21 cellular contexts compared by ENCODE assay signal in genomic region chr6:90095788-90096187, GRCh38.
A peak's percentile ranks its signal among the peaks of the same experiment; 100 is the strongest.
DNase-seq lines count a peak whose midpoint lies in the region; ATAC-seq and TF ChIP-seq lines count a peak whose summit lies in the region.
"Had no signal": no experiment of that assay in that cellular context is flagged by ENCODE, and none has a peak within 500 bp of the region (broad histone marks: within the 10 kb centered on the region; RNA-seq: fewer than 3 reads in every experiment).

No MANE protein-coding gene starts in this region.

- intact Hi-C loops in activated naive CD4-positive, alpha-beta T cell treated with anti-CD3 and anti-CD28 coated beads for 36 hours (cut with micrococcal nuclease), result loop anchor here (1.0 kb wide), 1 partner anchor 14 kb away; no protein-coding TSS in a partner anchor

- H3K27me3 ChIP-seq in hepatocyte, result no peaks in the 10 kb centered on the region
- H3K27me3 ChIP-seq: BLaER1 treated with 17β-estradiol and CSF1 and Interleukin-3, amounts not matched to agents 10 nM and 100 nM; neutrophil had no signal

- no peaks in the 10 kb centered on the region for H4K20me1 ChIP-seq in hepatocyte (ENCODE audit: insufficient read depth, poor library complexity, severe bottlenecking)

- H3K4me3 Mint-ChIP-seq in activated naive CD4-positive, alpha-beta T cell treated with anti-CD3 and anti-CD28 coated beads for 36 hours, result peak overlapping the region; percentile 17
- H3K4me3 Mint-ChIP-seq in T-cell, result peak overlapping the region in 1 of 3 donors; percentile 50
- H3K4me3 Mint-ChIP-seq in stimulated activated naive CD8-positive, alpha-beta T cell treated with anti-CD3 and anti-CD28 coated beads, Interleukin-15, amount 100 ng/mL, for 72 hours, result peak overlapping the region; percentile 41 to 59
- no peak overlapping the region for H3K4me3 Mint-ChIP-seq in glutamatergic neuron (ENCODE audit: unreplicated experiment)
- H3K4me3 Mint-ChIP-seq: T-helper 1 cell treated with Interleukin-12 subunit alpha and Interleukin-12 subunit beta and Interleukin-4 antibody, amounts not matched to agents 30 μg/mL and 1 μg/mL, for 36 hours had no signal

- no peaks in the 10 kb centered on the region for H3K27me3 Mint-ChIP-seq in activated naive CD4-positive, alpha-beta T cell treated with anti-CD3 and anti-CD28 coated beads for 36 hours (ENCODE audit: low read depth)
- no peaks in the 10 kb centered on the region for H3K27me3 Mint-ChIP-seq in T-cell
- H3K27me3 Mint-ChIP-seq in stimulated activated naive CD8-positive, alpha-beta T cell treated with anti-CD3 and anti-CD28 coated beads, Interleukin-15, amount 100 ng/mL, for 72 hours, result no peaks in the 10 kb centered on the region
- H3K27me3 Mint-ChIP-seq in glutamatergic neuron (ENCODE audit: unreplicated experiment), result peaks cover 3% of the 10 kb centered on the region

- peak; percentile 34 for DNase-seq in activated naive CD4-positive, alpha-beta T cell treated with anti-CD3 and anti-CD28 coated beads for 36 hours
- no peak for DNase-seq in activated naive CD4-positive, alpha-beta T cell treated with anti-CD3 and anti-CD28 coated beads, Interleukin-2, amount 50 U/mL, for 16 hours
- DNase-seq in T-cell (no peak), fibroblast of mammary gland (ENCODE audit: low read depth) (peak; percentile 44), glutamatergic neuron (no peak), hepatocyte (ENCODE audit: low spot score) (no peak)
- DNase-seq in stimulated activated naive CD8-positive, alpha-beta T cell treated with anti-CD3 and anti-CD28 coated beads, Interleukin-15, amount 100 ng/mL, for 72 hours, result no peak
- no peak for DNase-seq in effector CD8-positive, alpha-beta T cell (lab: John Stamatoyannopoulos, UW)
- DNase-seq: activated CD8-positive, alpha-beta memory T cell treated with anti-CD3 and anti-CD28 coated beads, Interleukin-2, amount 50 U/mL, for 48 hours; activated gamma-delta T cell; head of caudate nucleus; left cardiac atrium; NCI-H1105; NCI-H2029; NCI-H226; NCI-H748 treated with DMSO at 0.1 percent for 48 hours; stimulated activated CD8-positive, alpha-beta memory T cell treated with anti-CD3 and anti-CD28 coated beads, Interleukin-4, amount 100 ng/mL, for 48 hours had no signal

- H3K9me3 Mint-ChIP-seq in activated naive CD4-positive, alpha-beta T cell treated with anti-CD3 and anti-CD28 coated beads for 36 hours, result no peaks in the 10 kb centered on the region
- H3K9me3 Mint-ChIP-seq in T-cell (no peaks in the 10 kb centered on the region), glutamatergic neuron (ENCODE audit: unreplicated experiment) (peaks cover 5% of the 10 kb centered on the region)
- peaks cover 0 to 3% of the 10 kb centered on the region in 2 donors for H3K9me3 Mint-ChIP-seq in stimulated activated naive CD8-positive, alpha-beta T cell treated with anti-CD3 and anti-CD28 coated beads, Interleukin-15, amount 100 ng/mL, for 72 hours

- CTCF ChIA-PET in activated naive CD4-positive, alpha-beta T cell treated with anti-CD3 and anti-CD28 coated beads for 36 hours (lab: Charles Lee), result interaction anchor here (1.1 to 2.4 kb wide), 3 partner anchors 10 to 30 kb away, joined by 3 to 7 read pairs (median 6); no protein-coding TSS in a partner anchor
- CTCF ChIA-PET in T-cell (lab: Charles Lee), result interaction anchor here in 1 of 2 donors (0.5 kb wide), 1 partner anchor 107 kb away, joined by 6 read pairs; no protein-coding TSS in a partner anchor

- no peak overlapping the region for H2AFZ ChIP-seq in hepatocyte

- H3K79me2 ChIP-seq in hepatocyte, result no peaks in the 10 kb centered on the region

- H3K36me3 Mint-ChIP-seq in activated naive CD4-positive, alpha-beta T cell treated with anti-CD3 and anti-CD28 coated beads for 36 hours (ENCODE audit: low read depth), result peaks cover 11% of the 10 kb centered on the region
- H3K36me3 Mint-ChIP-seq in T-cell (no peaks in the 10 kb centered on the region), glutamatergic neuron (ENCODE audit: unreplicated experiment) (peaks cover 3% of the 10 kb centered on the region)

- no peak overlapping the region for H3K27ac ChIP-seq in hepatocyte
- H3K27ac ChIP-seq: prostate gland had no signal

- H3K9me2 ChIP-seq in hepatocyte (replicated peaks; ENCODE audit: insufficient read depth), result no peaks in the 10 kb centered on the region

- no peak overlapping the region for H3K4me2 ChIP-seq in hepatocyte

- WGBS in hepatocyte (ENCODE audit: low lambda C conversion rate, missing lambda C conversion rate), result 90% methylated on average over 3 of the region's 3 CpGs

- POLR2A ChIA-PET in T-cell (lab: Charles Lee), result interaction anchor here in 1 of 2 donors (0.6 kb wide), 1 partner anchor 253 kb away, joined by 4 read pairs; no protein-coding TSS in a partner anchor

- peak overlapping the region; percentile 87 for H3K27ac Mint-ChIP-seq in activated naive CD4-positive, alpha-beta T cell treated with anti-CD3 and anti-CD28 coated beads for 36 hours
- peak overlapping the region; percentile 34 to 67 for H3K27ac Mint-ChIP-seq in T-cell
- H3K27ac Mint-ChIP-seq in stimulated activated naive CD8-positive, alpha-beta T cell treated with anti-CD3 and anti-CD28 coated beads, Interleukin-15, amount 100 ng/mL, for 72 hours, result peak overlapping the region; percentile 23 to 96
- no peak overlapping the region for H3K27ac Mint-ChIP-seq in glutamatergic neuron (ENCODE audit: unreplicated experiment)
- H3K27ac Mint-ChIP-seq: T-helper 1 cell treated with Interleukin-12 subunit alpha and Interleukin-12 subunit beta and Interleukin-4 antibody, amounts not matched to agents 30 μg/mL and 1 μg/mL, for 36 hours had no signal

- H3K36me3 ChIP-seq in hepatocyte (replicated peaks; ENCODE audit: insufficient read depth, low read depth), result no peaks in the 10 kb centered on the region
- H3K36me3 ChIP-seq: neutrophil, prostate gland had no signal

- no peaks in the 10 kb centered on the region for H3K9me3 ChIP-seq in hepatocyte (ENCODE audit: low read depth)
- H3K9me3 ChIP-seq: BLaER1 treated with 17β-estradiol and CSF1 and Interleukin-3, amounts not matched to agents 10 nM and 100 nM; neutrophil; prostate gland had no signal

- no peaks in the 10 kb centered on the region for H3K4me1 ChIP-seq in hepatocyte (ENCODE audit: insufficient read depth)
- H3K4me1 ChIP-seq: prostate gland had no signal

- H3K4me3 ChIP-seq in fibroblast of mammary gland (ENCODE audit: control insufficient read depth, low read depth, low read length) (no peak overlapping the region), hepatocyte (no peak overlapping the region)
- H3K4me3 ChIP-seq: BLaER1 treated with 17β-estradiol and CSF1 and Interleukin-3, amounts not matched to agents 10 nM and 100 nM; prostate gland had no signal

- peaks cover 95% of the 10 kb centered on the region for H3K4me1 Mint-ChIP-seq in activated naive CD4-positive, alpha-beta T cell treated with anti-CD3 and anti-CD28 coated beads for 36 hours (ENCODE audit: low read depth)
- H3K4me1 Mint-ChIP-seq in T-cell, result peaks cover 82 to 89% (median 88%) of the 10 kb centered on the region in 3 donors
- peaks cover 92% of the 10 kb centered on the region for H3K4me1 Mint-ChIP-seq in stimulated activated naive CD8-positive, alpha-beta T cell treated with anti-CD3 and anti-CD28 coated beads, Interleukin-15, amount 100 ng/mL, for 72 hours
- H3K4me1 Mint-ChIP-seq in glutamatergic neuron (ENCODE audit: low read depth, unreplicated experiment), result peaks cover 4% of the 10 kb centered on the region

- TF ChIP-seq CTCF in fibroblast of mammary gland (conservative IDR thresholded peaks at IDR 0.05; ENCODE audit: control insufficient read depth, insufficient read depth, low read depth, low read length), result no peak
- TF ChIP-seq CTCF in glutamatergic neuron (IDR thresholded peaks at IDR 0.05; ENCODE audit: partially characterized antibody, unreplicated experiment), result no peak
- TF ChIP-seq CTCF in hepatocyte (IDR thresholded peaks at IDR 0.05; ENCODE audit: poor library complexity), result no peak

- ATAC-seq in T-cell (replicated peaks in 1 of 4), result peak; percentile 15 to 51 (median 33)
- peak; percentile 57 for ATAC-seq in stimulated activated naive CD8-positive, alpha-beta T cell treated with anti-CD3 and anti-CD28 coated beads, Interleukin-15, amount 100 ng/mL, for 72 hours
- ATAC-seq: left cardiac atrium had no signal

Comparison
In these comparisons a context has a peak if more than half of its experiments do, and no peak if none do; other contexts are left out.
1. DNase-seq: peak in activated naive CD4-positive, alpha-beta T cell treated with anti-CD3 and anti-CD28 coated beads for 36 hours (single experiment) and fibroblast of mammary gland (single experiment); none in activated naive CD4-positive, alpha-beta T cell treated with anti-CD3 and anti-CD28 coated beads, Interleukin-2, amount 50 U/mL, for 16 hours (single experiment), T-cell (0 of 34), stimulated activated naive CD8-positive, alpha-beta T cell treated with anti-CD3 and anti-CD28 coated beads, Interleukin-15, amount 100 ng/mL, for 72 hours (0 of 2), effector CD8-positive, alpha-beta T cell (single experiment), glutamatergic neuron (single experiment) and hepatocyte (single experiment).